Comparison of ENCODE assay signal across 8 cellular contexts in genomic region chr7:105011771-105012502, GRCh38. TPM values are rescaled to one million over a fixed set of nuclear protein-coding genes. Genes with fewer than 3 reads are reported as not detected.
DNase-seq lines count a peak whose midpoint lies in the region; ATAC-seq and TF ChIP-seq lines count a peak whose summit lies in the region.

No MANE protein-coding gene starts in this region.

- H3K4me1 Mint-ChIP-seq in natural killer cell treated with Interleukin-12 subunit alpha and Interleukin-12 subunit beta and Interleukin-15 and Interleukin-18, amount 100 ng/mL, for 72 hours (ENCODE audit: low read depth in 2 of 2): peaks cover 39 to 54% of the 10 kb centered on the region in 2 donors

- no peaks in the 10 kb centered on the region for H3K27me3 Mint-ChIP-seq in natural killer cell treated with Interleukin-12 subunit alpha and Interleukin-12 subunit beta and Interleukin-15 and Interleukin-18, amount 100 ng/mL, for 72 hours

- no peaks in the 10 kb centered on the region for H3K9me3 Mint-ChIP-seq in natural killer cell treated with Interleukin-12 subunit alpha and Interleukin-12 subunit beta and Interleukin-15 and Interleukin-18, amount 100 ng/mL, for 72 hours

- H3K36me3 ChIP-seq in HAP-1 (replicated peaks): peaks cover 6% of the 10 kb centered on the region
- peaks cover 51% of the 10 kb centered on the region for H3K36me3 ChIP-seq in WERI-Rb-1
- H3K36me3 ChIP-seq in ectodermal cell (ENCODE audit: control insufficient read depth, insufficient read depth, low read length): no peaks in the 10 kb centered on the region

- H3K4me3 Mint-ChIP-seq in natural killer cell treated with Interleukin-12 subunit alpha and Interleukin-12 subunit beta and Interleukin-15 and Interleukin-18, amount 100 ng/mL, for 72 hours: peak overlapping the region; percentile 98

- H3K36me3 Mint-ChIP-seq in natural killer cell treated with Interleukin-12 subunit alpha and Interleukin-12 subunit beta and Interleukin-15 and Interleukin-18, amount 100 ng/mL, for 72 hours: peaks cover 38% of the 10 kb centered on the region

- TF ChIP-seq CTCF in WERI-Rb-1 (IDR thresholded peaks at IDR 0.05; ENCODE audit: low read depth, low read length): no peak

- WGBS in ectodermal cell, 2 experiments: 1 to 2% methylated on average over 23 of the region's 23 CpGs

- in situ Hi-C loops in HAP-1 (cut with MboI; ENCODE audit: low sequenced_read_pairs): no loop called here

- peak overlapping the region; percentile 100 for H3K27ac Mint-ChIP-seq in natural killer cell treated with Interleukin-12 subunit alpha and Interleukin-12 subunit beta and Interleukin-15 and Interleukin-18, amount 100 ng/mL, for 72 hours

- H3K9me3 ChIP-seq in HAP-1 (no peaks in the 10 kb centered on the region), WERI-Rb-1 (ENCODE audit: severe bottlenecking) (no peaks in the 10 kb centered on the region), ectodermal cell (ENCODE audit: control insufficient read depth, low read length) (no peaks in the 10 kb centered on the region)

- H3K4me3 ChIP-seq in HAP-1 (peak overlapping the region; percentile 85), WERI-Rb-1 (ENCODE audit: low read depth, low read length) (peak overlapping the region; percentile 84), ectodermal cell (ENCODE audit: insufficient read depth, low read depth, low read length) (peak overlapping the region; percentile 94)

- H3K4me1 ChIP-seq in HAP-1: peaks cover 14% of the 10 kb centered on the region
- peaks cover 12% of the 10 kb centered on the region for H3K4me1 ChIP-seq in ectodermal cell (ENCODE audit: control insufficient read depth, insufficient read depth, low read length)

- H3K27me3 ChIP-seq in HAP-1 (ENCODE audit: low read depth) (no peaks in the 10 kb centered on the region), WERI-Rb-1 (ENCODE audit: insufficient read depth, low read depth, severe bottlenecking) (no peaks in the 10 kb centered on the region), ectodermal cell (ENCODE audit: control insufficient read depth, insufficient read depth, low read length, poor library complexity, severe bottlenecking) (no peaks in the 10 kb centered on the region)

- ATAC-seq in natural killer cell treated with Interleukin-12 subunit alpha and Interleukin-12 subunit beta and Interleukin-15 and Interleukin-18, amount 100 ng/mL, for 72 hours: no peak
- ATAC-seq in HG02970 (IDR thresholded peaks at IDR 0.05; ENCODE audit: low FRiP score, unreplicated experiment): no peak

- DNase-seq in HAP-1 (ENCODE audit: low spot score in 2 of 2): peak in 1 of 2 experiments; percentile 50
- no peak for DNase-seq in WERI-Rb-1
- no peak for DNase-seq in natural killer cell treated with Interleukin-12 subunit alpha and Interleukin-12 subunit beta and Interleukin-15 and Interleukin-18, amount 100 ng/mL, for 72 hours (ENCODE audit: low spot score)
- DNase-seq in central memory CD4-positive, alpha-beta T cell: no peak
- no peak for DNase-seq in putamen (ENCODE audit: low spot score)
- no peak for DNase-seq in SW480 (ENCODE audit: low spot score)

- peak overlapping the region; percentile 100 for H3K27ac ChIP-seq in WERI-Rb-1
- peak overlapping the region; percentile 100 for H3K27ac ChIP-seq in ectodermal cell (ENCODE audit: insufficient read depth, low read depth, low read length, poor library complexity, severe bottlenecking)

RNA-seq across cellular contexts. Expression of gene KMT2E, which starts 2.1 kb away (rescaled TPM):
- 68.0 TPM for polyA plus RNA-seq in ectodermal cell (2013, experiment 1 of 4)
- polyA plus RNA-seq in ectodermal cell (2013, experiment 2 of 4): 68.0 TPM
- 52.9 TPM for polyA plus RNA-seq in ectodermal cell (2013, experiment 3 of 4)
- polyA plus RNA-seq in ectodermal cell (2013, experiment 4 of 4): 64.7 TPM
- total RNA-seq in natural killer cell treated with Interleukin-12 subunit alpha and Interleukin-12 subunit beta and Interleukin-15 and Interleukin-18, amount 100 ng/mL, for 72 hours: 100 to 1,000 TPM; 152 to 172 TPM
